16 cellular contexts compared by ENCODE assay signal in genomic region chr20:37377346-37378081, GRCh38. TPM values are rescaled to one million over a fixed set of nuclear protein-coding genes. Genes with fewer than 3 reads are reported as not detected.
A peak's percentile ranks its signal among the peaks of the same experiment; 100 is the strongest.
DNase-seq lines count a peak whose midpoint lies in the region; ATAC-seq and TF ChIP-seq lines count a peak whose summit lies in the region.
"Had no signal": no experiment of that assay in that cellular context is flagged by ENCODE, and none has a peak within 500 bp of the region (broad histone marks: within the 10 kb centered on the region; RNA-seq: fewer than 3 reads in every experiment).

No MANE protein-coding gene starts in this region.

- peaks cover 78% of the 10 kb centered on the region for H3K79me2 ChIP-seq in OCI-LY3 (ENCODE audit: low read length)

- H3K4me1 Mint-ChIP-seq in endothelial cell (ENCODE audit: unreplicated experiment) = peaks cover 3% of the 10 kb centered on the region

- intact Hi-C loops in upper lobe of right lung (cut with DNase I) = no loop called here

- no peak for TF ChIP-seq CTCF in OCI-LY3 (IDR thresholded peaks at IDR 0.05; ENCODE audit: low read depth, low read length)
- TF ChIP-seq CTCF in endothelial cell (IDR thresholded peaks at IDR 0.05; ENCODE audit: unreplicated experiment) = no peak
- no peak for TF ChIP-seq CTCF in upper lobe of right lung (IDR thresholded peaks at IDR 0.05)

- peak overlapping the region; percentile 0; the same call in 1 of the 2 replicates for H3K27ac ChIP-seq in OCI-LY3 (ENCODE audit: low read length)
- H3K27ac ChIP-seq in upper lobe of right lung = no peak overlapping the region
- H3K27ac ChIP-seq: pancreas, thoracic aorta had no signal

- H3K36me3 ChIP-seq in OCI-LY3 (replicated peaks; ENCODE audit: low read depth, low read length) (peaks cover 71% of the 10 kb centered on the region), upper lobe of right lung (no peaks in the 10 kb centered on the region)
- H3K36me3 ChIP-seq: cardiac muscle cell had no signal

- H2AFZ ChIP-seq in OCI-LY3 (ENCODE audit: low read depth, low read length) = no peak overlapping the region

- no peak overlapping the region for H3K9ac ChIP-seq in OCI-LY3 (ENCODE audit: low read length)

- peaks cover 51% of the 10 kb centered on the region for H3K4me1 ChIP-seq in OCI-LY3 (ENCODE audit: low read length)
- peaks cover 3% of the 10 kb centered on the region for H3K4me1 ChIP-seq in upper lobe of right lung

- H3K4me3 Mint-ChIP-seq in endothelial cell (ENCODE audit: unreplicated experiment) = peak overlapping the region; percentile 57

- no peaks in the 10 kb centered on the region for H3K9me3 Mint-ChIP-seq in endothelial cell (ENCODE audit: unreplicated experiment)

- H3K4me2 ChIP-seq in OCI-LY3 (ENCODE audit: low read length) = no peak overlapping the region

- H3K36me3 Mint-ChIP-seq in endothelial cell (ENCODE audit: low read depth, unreplicated experiment) = peaks cover 9% of the 10 kb centered on the region

- DNase-seq in activated effector memory CD4-positive, alpha-beta T cell treated with anti-CD3 and anti-CD28 coated beads, Interleukin-2, amount 50 U/mL, for 16 hours = peak; percentile 14
- DNase-seq in activated effector memory CD4-positive, alpha-beta T cell treated with Interleukin-2 at 50 U/mL for 16 hours = no peak
- DNase-seq in endothelial cell (ENCODE audit: low spot score) (no peak), upper lobe of right lung (peak; percentile 30), foreskin melanocyte (no peak)
- DNase-seq: activated naive CD4-positive, alpha-beta T cell treated with anti-CD3 and anti-CD28 coated beads, Interleukin-2, amount 50 U/mL, for 16 hours; Kasumi-1; midbrain; NCI-H1694 treated with DMSO at 0.1 percent for 48 hours; pancreas; Right ventricle myocardium superior had no signal

- no peaks in the 10 kb centered on the region for H3K27me3 Mint-ChIP-seq in endothelial cell (ENCODE audit: unreplicated experiment)

- H3K9me3 ChIP-seq in OCI-LY3 (ENCODE audit: insufficient read depth, low read length) (no peaks in the 10 kb centered on the region), upper lobe of right lung (no peaks in the 10 kb centered on the region)
- H3K9me3 ChIP-seq: pancreas, thoracic aorta had no signal

- H4K20me1 ChIP-seq in OCI-LY3 (ENCODE audit: insufficient read depth, low read length) = peaks cover 59% of the 10 kb centered on the region

- no peaks in the 10 kb centered on the region for H3K27me3 ChIP-seq in OCI-LY3 (ENCODE audit: low read depth, low read length)
- H3K27me3 ChIP-seq in upper lobe of right lung = no peaks in the 10 kb centered on the region
- H3K27me3 ChIP-seq: cardiac muscle cell, pancreas had no signal

- H3K27ac Mint-ChIP-seq in endothelial cell (ENCODE audit: unreplicated experiment) = no peak overlapping the region

- H3K4me3 ChIP-seq in OCI-LY3 (ENCODE audit: low read length) (no peak overlapping the region), upper lobe of right lung (no peak overlapping the region)
- H3K4me3 ChIP-seq: cardiac muscle cell, pancreas, thoracic aorta had no signal

- ATAC-seq in upper lobe of right lung (no peak), GM18511 (IDR thresholded peaks at IDR 0.05; ENCODE audit: unreplicated experiment) (no peak), GM21717 (IDR thresholded peaks at IDR 0.05; ENCODE audit: unreplicated experiment) (no peak)
- ATAC-seq: pancreas had no signal

RNA-seq across cellular contexts. Expression of gene SRC, which starts 31.6 kb away (rescaled TPM):
- total RNA-seq in endothelial cell (ENCODE audit: unreplicated experiment) (60.8 TPM), upper lobe of right lung (64.0 TPM)

Comparison
In these comparisons a context has a peak if more than half of its experiments do, and no peak if none do; other contexts are left out.
1. DNase-seq: peak in activated effector memory CD4-positive, alpha-beta T cell treated with anti-CD3 and anti-CD28 coated beads, Interleukin-2, amount 50 U/mL, for 16 hours (single experiment) and upper lobe of right lung (single experiment); none in activated effector memory CD4-positive, alpha-beta T cell treated with Interleukin-2 at 50 U/mL for 16 hours (single experiment), endothelial cell (single experiment) and foreskin melanocyte (single experiment).